In genomic region chr16:80997964-80998620, GRCh38 we compare ENCODE assay signal across 11 cellular contexts. TPM values are rescaled to one million over a fixed set of nuclear protein-coding genes. Genes with fewer than 3 reads are reported as not detected.
DNase-seq lines count a peak whose midpoint lies in the region; ATAC-seq and TF ChIP-seq lines count a peak whose summit lies in the region.
"Had no signal": no experiment of that assay in that cellular context is flagged by ENCODE, and none has a peak within 500 bp of the region (broad histone marks: within the 10 kb centered on the region; RNA-seq: fewer than 3 reads in every experiment).

No MANE protein-coding gene starts in this region.

- no peak overlapping the region for H3K4ac ChIP-seq in H9 (ENCODE audit: low read depth, low read length)

- H3K27ac Mint-ChIP-seq in IgD-negative memory B cell (peak overlapping the region in 2 of 3 donors; percentile 35 to 72), naive B cell (peak overlapping the region in 5 of 6 donors; percentile 57 to 90 (median 80)), H9 (no peak overlapping the region)
- peak overlapping the region; percentile 27 for H3K27ac Mint-ChIP-seq in activated naive CD8-positive, alpha-beta T cell treated with anti-CD3 and anti-CD28 coated beads, Interleukin-2, amount 10 ng/mL, durations not matched to agents 7 days and 5 days

- no peak overlapping the region for H2BK120ac ChIP-seq in H9 (ENCODE audit: low read depth, low read length, poor library complexity, severe bottlenecking)

- H2AK5ac ChIP-seq in H9 (ENCODE audit: insufficient read length, low read length) = no peak overlapping the region

- H3K23me2 ChIP-seq in H9 (ENCODE audit: insufficient read length, low read depth, low read length, poor library complexity, severe bottlenecking) = no peaks in the 10 kb centered on the region

- peaks cover 12% of the 10 kb centered on the region for H3K79me1 ChIP-seq in H9 (ENCODE audit: insufficient read depth, low read depth, low read length, poor library complexity, severe bottlenecking)

- no peaks in the 10 kb centered on the region for H3K27me3 ChIP-seq in BLaER1 treated with 17β-estradiol and CSF1 and Interleukin-3, amounts not matched to agents 10 nM and 100 nM
- H3K27me3 ChIP-seq in H9 (ENCODE audit: insufficient read depth, low read length) = no peaks in the 10 kb centered on the region

- no peak overlapping the region for H4K91ac ChIP-seq in H9 (ENCODE audit: insufficient read length, low read depth, low read length)

- no peak overlapping the region for H2AFZ ChIP-seq in H9 (ENCODE audit: low read length)

- H3K9me3 ChIP-seq in BLaER1 treated with 17β-estradiol and CSF1 and Interleukin-3, amounts not matched to agents 10 nM and 100 nM (replicated peaks in 1 of 11) = peaks cover 0 to 7% (median 6%) of the 10 kb centered on the region in 11 experiments; a peak in 7 of 22 replicates
- H3K9me3 ChIP-seq in H9 (ENCODE audit: control insufficient read depth, low read depth, low read length) = no peaks in the 10 kb centered on the region

- no peak overlapping the region for H2BK5ac ChIP-seq in H9 (ENCODE audit: insufficient read length, low read length)

- peaks cover 9% of the 10 kb centered on the region; the same call in 1 of the 2 replicates for H3K79me2 ChIP-seq in H9 (ENCODE audit: insufficient read depth, low read length)

- peaks cover 7 to 42% (median 27%) of the 10 kb centered on the region in 11 experiments; a peak in 17 of 22 replicates for H3K36me3 ChIP-seq in BLaER1 treated with 17β-estradiol and CSF1 and Interleukin-3, amounts not matched to agents 10 nM and 100 nM

- H3K9ac ChIP-seq in BLaER1 treated with 17β-estradiol and CSF1 and Interleukin-3, amounts not matched to agents 10 nM and 100 nM = peak overlapping the region in 3 of 11 experiments; percentile 4 to 41 (median 24); a peak in 3 of 22 replicates
- H3K9ac ChIP-seq in H9 (ENCODE audit: extremely low read depth, insufficient read length, low read length) = no peak overlapping the region

- no peak overlapping the region for H3K18ac ChIP-seq in H9 (ENCODE audit: insufficient read length, low read depth, low read length)

- peaks cover 9 to 25% (median 14%) of the 10 kb centered on the region in 10 experiments; a peak in 19 of 20 replicates for H3K4me1 ChIP-seq in BLaER1 treated with 17β-estradiol and CSF1 and Interleukin-3, amounts not matched to agents 10 nM and 100 nM
- no peaks in the 10 kb centered on the region for H3K4me1 ChIP-seq in H9 (ENCODE audit: insufficient read depth, low read length)

- H3K27me3 Mint-ChIP-seq in IgD-negative memory B cell (no peaks in the 10 kb centered on the region), naive B cell (no peaks in the 10 kb centered on the region), H9 (ENCODE audit: low read depth) (no peaks in the 10 kb centered on the region)
- no peaks in the 10 kb centered on the region for H3K27me3 Mint-ChIP-seq in activated naive CD8-positive, alpha-beta T cell treated with anti-CD3 and anti-CD28 coated beads, Interleukin-2, amount 10 ng/mL, durations not matched to agents 7 days and 5 days

- WGBS in H9 (ENCODE audit: extremely low coverage, insufficient read length, low lambda C conversion rate) = no CpG with 5 or more reads among the region's 7 CpGs

- H3K27ac ChIP-seq in BLaER1 treated with 17β-estradiol and CSF1 and Interleukin-3, amounts not matched to agents 10 nM and 100 nM = peak overlapping the region in 6 of 11 experiments; percentile 7 to 54 (median 40); a peak in 8 of 22 replicates
- no peak overlapping the region for H3K27ac ChIP-seq in H9 (ENCODE audit: insufficient read length, low read depth, low read length)

- no peak overlapping the region for H3K23ac ChIP-seq in H9 (ENCODE audit: insufficient read length, low read depth, low read length)

- H3K36me3 Mint-ChIP-seq in IgD-negative memory B cell = no peaks in the 10 kb centered on the region
- H3K36me3 Mint-ChIP-seq in activated naive CD8-positive, alpha-beta T cell treated with anti-CD3 and anti-CD28 coated beads, Interleukin-2, amount 10 ng/mL, durations not matched to agents 7 days and 5 days = peaks cover 25% of the 10 kb centered on the region
- peaks cover 0 to 3% of the 10 kb centered on the region in 2 donors for H3K36me3 Mint-ChIP-seq in naive B cell
- peaks cover 4 to 7% (median 6%) of the 10 kb centered on the region in 3 experiments; a peak in 6 of 7 replicates for H3K36me3 Mint-ChIP-seq in H9 (ENCODE audit: insufficient read depth in 1 of 3, low read depth in 3 of 3)

- no peak overlapping the region for H2BK15ac ChIP-seq in H9 (ENCODE audit: low read depth, low read length)

- no peak overlapping the region for H2BK20ac ChIP-seq in H9 (ENCODE audit: low read depth, low read length, poor library complexity, severe bottlenecking)

- 0 out of 20 replicates have a peak overlapping the region, but pooled peaks of 1 of the 10 experiments have one; percentile 35 for H3K4me3 ChIP-seq in BLaER1 treated with 17β-estradiol and CSF1 and Interleukin-3, amounts not matched to agents 10 nM and 100 nM

- H3K56ac ChIP-seq in H9 (ENCODE audit: insufficient read length, low read depth, low read length) = no peak overlapping the region

- in situ Hi-C loops in GM13977 (cut with MboI; ENCODE audit: low pct_unique_long_range_greater_than_20kb, low sequenced_read_pairs, unreplicated experiment) = no loop called here

- peak overlapping the region in 10 of 11 experiments; percentile 6 to 87 (median 53); a peak in 17 of 22 replicates for H3K4me2 ChIP-seq in BLaER1 treated with 17β-estradiol and CSF1 and Interleukin-3, amounts not matched to agents 10 nM and 100 nM
- no peak overlapping the region for H3K4me2 ChIP-seq in H9 (ENCODE audit: insufficient read depth, insufficient read length, low read length)

- no peak for ATAC-seq in activated naive CD8-positive, alpha-beta T cell treated with anti-CD3 and anti-CD28 coated beads, Interleukin-2, amount 10 ng/mL, durations not matched to agents 7 days and 5 days (ENCODE audit: low read depth)
- ATAC-seq in naive B cell (ENCODE audit: low read depth in 2 of 2) = no peak
- ATAC-seq in GM18520 (IDR thresholded peaks at IDR 0.05; ENCODE audit: unreplicated experiment) = no peak

- no peak overlapping the region for H3K14ac ChIP-seq in H9 (ENCODE audit: insufficient read depth, low read length)

- POLR2A ChIA-PET in activated naive CD8-positive, alpha-beta T cell treated with anti-CD3 and anti-CD28 coated beads, Interleukin-2, amount 10 ng/mL, durations not matched to agents 7 days and 5 days (lab: Charles Lee) = interaction anchor here (1.5 to 1.6 kb wide), 2 partner anchors 8 to 79 kb away, joined by 4 to 18 read pairs; partner anchors contain the start of genes C16orf46, CENPN and CMC2

- peaks cover 0 to 70% (median 15%) of the 10 kb centered on the region in 11 experiments; a peak in 7 of 22 replicates for H4K20me1 ChIP-seq in BLaER1 treated with 17β-estradiol and CSF1 and Interleukin-3, amounts not matched to agents 10 nM and 100 nM
- H4K20me1 ChIP-seq in H9 (ENCODE audit: control insufficient read depth, insufficient read depth, insufficient read length) = no peaks in the 10 kb centered on the region

- no peak for DNase-seq in activated naive CD8-positive, alpha-beta T cell treated with anti-CD3 and anti-CD28 coated beads, Interleukin-2, amount 10 ng/mL, durations not matched to agents 7 days and 5 days
- DNase-seq in naive B cell (no peak), GM13977 (ENCODE audit: low spot score) (no peak), H9 (no peak), DMS79 (lab: John Stamatoyannopoulos, UW) (no peak)
- DNase-seq: COR-L47, NCI-H2081 had no signal

- no peak overlapping the region for H4K8ac ChIP-seq in H9 (replicated peaks; ENCODE audit: insufficient read length, low read depth, low read length)

- peak overlapping the region; percentile 30 to 94 (median 72) for H3K4me3 Mint-ChIP-seq in IgD-negative memory B cell
- H3K4me3 Mint-ChIP-seq in activated naive CD8-positive, alpha-beta T cell treated with anti-CD3 and anti-CD28 coated beads, Interleukin-2, amount 10 ng/mL, durations not matched to agents 7 days and 5 days = peak overlapping the region; percentile 49
- H3K4me3 Mint-ChIP-seq in naive B cell = peak overlapping the region in 6 of 8 donors; percentile 36 to 95 (median 90)
- no peak overlapping the region for H3K4me3 Mint-ChIP-seq in H9
- H3K4me3 Mint-ChIP-seq: neural crest cell had no signal

- H4K5ac ChIP-seq in H9 (ENCODE audit: insufficient read length, low read depth, low read length) = no peak overlapping the region

- H3K9me3 Mint-ChIP-seq in IgD-negative memory B cell (no peaks in the 10 kb centered on the region), naive B cell (peaks cover 0 to 2% (median 0%) of the 10 kb centered on the region in 7 donors), H9 (peaks cover 0 to 2% of the 10 kb centered on the region in 2 experiments; a peak in 2 of 5 replicates)
- H3K9me3 Mint-ChIP-seq in activated naive CD8-positive, alpha-beta T cell treated with anti-CD3 and anti-CD28 coated beads, Interleukin-2, amount 10 ng/mL, durations not matched to agents 7 days and 5 days = no peaks in the 10 kb centered on the region

- peaks cover 25 to 38% (median 36%) of the 10 kb centered on the region in 3 donors for H3K4me1 Mint-ChIP-seq in IgD-negative memory B cell
- peaks cover 41% of the 10 kb centered on the region for H3K4me1 Mint-ChIP-seq in activated naive CD8-positive, alpha-beta T cell treated with anti-CD3 and anti-CD28 coated beads, Interleukin-2, amount 10 ng/mL, durations not matched to agents 7 days and 5 days
- peaks cover 27 to 49% (median 49%) of the 10 kb centered on the region in 3 donors for H3K4me1 Mint-ChIP-seq in naive B cell
- peaks cover 0 to 11% of the 10 kb centered on the region in 2 experiments; a peak in 2 of 4 replicates for H3K4me1 Mint-ChIP-seq in H9

- H2BK12ac ChIP-seq in H9 (ENCODE audit: insufficient read length, low read depth, low read length) = no peak overlapping the region

- H3T11ph ChIP-seq in H9 (ENCODE audit: low read length) = no peak overlapping the region

- TF ChIP-seq CTCF in GM13977 (IDR thresholded peaks at IDR 0.05; ENCODE audit: extremely low read depth, insufficient read depth, missing control alignments) (no peak), H9 (conservative IDR thresholded peaks at IDR 0.05) (no peak)

RNA-seq across cellular contexts. Expression of gene CMC2, which starts 8.6 kb away (rescaled TPM):
- polyA plus RNA-seq in IgD-negative memory B cell (89.9 TPM), naive B cell (ENCODE audit: low read depth in 6 of 6) (100 to 1,000 TPM in 2 of 6 donors, 10 to 100 TPM in 4; 71.2 to 106 (median 83.2) TPM)
- 10 to 100 TPM; 72.3 to 73.0 TPM for total RNA-seq in activated naive CD8-positive, alpha-beta T cell treated with anti-CD3 and anti-CD28 coated beads, Interleukin-2, amount 10 ng/mL, durations not matched to agents 7 days and 5 days
- total RNA-seq in H9 (2021) = 64.2 and 65.7 TPM in 2 replicates

RNA-seq across cellular contexts. Expression of gene CENPN, which starts 8.9 kb away (rescaled TPM):
- 7.8 TPM for polyA plus RNA-seq in IgD-negative memory B cell
- total RNA-seq in activated naive CD8-positive, alpha-beta T cell treated with anti-CD3 and anti-CD28 coated beads, Interleukin-2, amount 10 ng/mL, durations not matched to agents 7 days and 5 days = 10 to 100 TPM; 39.4 to 47.0 TPM
- 10 to 100 TPM in 1 of 6 donors, 1 to 10 TPM in 5; 4.2 to 11.8 (median 8.6) TPM for polyA plus RNA-seq in naive B cell (ENCODE audit: low read depth in 6 of 6)
- 78.6 and 83.2 TPM in 2 replicates for total RNA-seq in H9 (2021)

RNA-seq across cellular contexts. Expression of gene ATMIN, which starts 37.5 kb away (rescaled TPM):
- polyA plus RNA-seq in IgD-negative memory B cell (19.5 TPM), naive B cell (ENCODE audit: low read depth in 6 of 6) (10 to 100 TPM; 22.9 to 49.0 (median 30.8) TPM)
- 10 to 100 TPM; 28.3 to 29.3 TPM for total RNA-seq in activated naive CD8-positive, alpha-beta T cell treated with anti-CD3 and anti-CD28 coated beads, Interleukin-2, amount 10 ng/mL, durations not matched to agents 7 days and 5 days
- total RNA-seq in H9 (2021) = 56.5 and 66.6 TPM in 2 replicates

Comparison
In these comparisons a context has a peak if more than half of its experiments do, and no peak if none do; other contexts are left out.
1. H3K27ac Mint-ChIP-seq: peak in IgD-negative memory B cell (2 of 3), activated naive CD8-positive, alpha-beta T cell treated with anti-CD3 and anti-CD28 coated beads, Interleukin-2, amount 10 ng/mL, durations not matched to agents 7 days and 5 days (single experiment) and naive B cell (5 of 6); none in H9 (0 of 3).
2. H3K4me3 Mint-ChIP-seq: peak in IgD-negative memory B cell (4 of 4), activated naive CD8-positive, alpha-beta T cell treated with anti-CD3 and anti-CD28 coated beads, Interleukin-2, amount 10 ng/mL, durations not matched to agents 7 days and 5 days (single experiment) and naive B cell (6 of 8); none in H9 (0 of 2).